ENCODE assay signal across 27 cellular contexts in the genomic region with DNA sequence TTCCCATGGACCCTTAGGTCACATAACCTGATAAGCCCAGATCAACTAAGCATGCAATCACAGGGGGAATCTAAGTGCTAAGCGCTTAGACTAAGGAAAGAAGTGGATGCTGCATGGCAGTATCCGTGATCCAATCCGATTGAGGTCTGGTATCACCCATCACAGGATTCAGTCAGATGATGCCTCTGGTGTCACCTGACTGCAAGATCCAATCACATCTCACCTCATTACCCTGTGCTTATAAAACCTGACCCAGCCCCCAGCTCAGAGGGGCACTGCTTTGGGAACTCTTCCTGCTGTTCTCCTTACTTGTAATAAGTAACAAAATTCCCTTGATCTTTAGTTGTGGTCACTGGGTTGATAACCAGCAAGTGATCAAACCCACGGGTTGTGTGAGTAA.
"Had no signal": no experiment of that assay in that cellular context is flagged by ENCODE, and none has a peak within 500 bp of the region (broad histone marks: within the 10 kb centered on the region; RNA-seq: fewer than 3 reads in every experiment).

No MANE protein-coding gene starts in this region.

- H3K9me3 ChIP-seq: body of pancreas, esophagus squamous epithelium, pancreas, prostate gland, sigmoid colon, thoracic aorta had no signal

- H3K4me1 ChIP-seq: body of pancreas, esophagus squamous epithelium, pancreas, prostate gland had no signal

- H3K27ac ChIP-seq: body of pancreas, epithelial cell of prostate, esophagus squamous epithelium, pancreas, prostate gland, sigmoid colon, thoracic aorta had no signal

- H3K4me3 ChIP-seq: body of pancreas, esophagus squamous epithelium, pancreas, prostate gland, sigmoid colon, thoracic aorta had no signal

- H3K36me3 ChIP-seq: esophagus squamous epithelium, pancreas, prostate gland, sigmoid colon, thoracic aorta had no signal

- H3K27me3 ChIP-seq: body of pancreas, esophagus squamous epithelium, pancreas, sigmoid colon had no signal

- ATAC-seq: activated CD8-positive, alpha-beta T cell treated with anti-CD3 and anti-CD28 coated beads for 36 hours; activated T-cell treated with anti-CD3 and anti-CD28 coated beads, Interleukin-2, amount 50 U/mL, for 4 hours; activated T-helper 17 cell treated with anti-CD3 and anti-CD28 coated beads, Interleukin-2, amount 50 U/mL, for 72 hours; body of pancreas; left cardiac atrium; left ventricle myocardium superior; naive thymus-derived CD4-positive, alpha-beta T cell; pancreas; stimulated activated effector memory CD8-positive, alpha-beta T cell treated with anti-CD3 and anti-CD28 coated beads, Interleukin-12 subunit alpha, Interleukin-12 subunit beta, amount 100 ng/mL, for 72 hours had no signal

- FAIRE-seq: colon, endometrium, frontal cortex, islet of Langerhans, pancreas, small intestine had no signal

- DNase-seq: activated CD4-positive, alpha-beta T cell treated with anti-CD3 and anti-CD28 coated beads, Interleukin-2, amount 10 ng/mL, durations not matched to agents 24 days and 14 days; activated CD8-positive, alpha-beta T cell treated with anti-CD3 and anti-CD28 coated beads for 36 hours; activated gamma-delta T cell treated with Interleukin-2 at 50 U/mL for 16 hours; activated naive CD4-positive, alpha-beta T cell treated with anti-CD3 and anti-CD28 coated beads, Interleukin-2, amount 50 U/mL, for 16 hours; activated T-cell treated with anti-CD3 and anti-CD28 coated beads, Interleukin-2, amount 50 U/mL, for 4 hours; body of pancreas; effector CD8-positive, alpha-beta T cell; esophagus squamous epithelium; glutamatergic neuron; left cardiac atrium; left ventricle myocardium superior; mammary epithelial cell; naive thymus-derived CD4-positive, alpha-beta T cell; nucleus accumbens; pancreas; sigmoid colon; small intestine; stimulated activated CD4-positive, alpha-beta T cell treated with anti-CD3 and anti-CD28 coated beads, Interleukin-4, amount 100 ng/mL, for 24 hours had no signal
